8 cellular contexts compared by ENCODE assay signal in genomic region chr7:75639071-75639892, GRCh38.
DNase-seq lines count a peak whose midpoint lies in the region; ATAC-seq and TF ChIP-seq lines count a peak whose summit lies in the region.

No MANE protein-coding gene starts in this region.

- CTCF ChIA-PET in activated CD4-positive, alpha-beta T cell treated with anti-CD3 and anti-CD28 coated beads, Interleukin-2, amount 10 ng/mL, durations not matched to agents 7 days and 5 days (lab: Charles Lee) = no interaction called here

- peak overlapping the region; percentile 43 to 51 for H3K9ac ChIP-seq in duodenal mucosa (ENCODE audit: low read depth in 1 of 2, low read length in 2 of 2)

- H3K9me3 ChIP-seq in DOHH2 (ENCODE audit: control insufficient read depth, insufficient read depth, low read length) = peaks cover 18% of the 10 kb centered on the region
- H3K9me3 ChIP-seq in MG63 = no peaks in the 10 kb centered on the region
- peaks cover 0 to 3% of the 10 kb centered on the region in 2 donors for H3K9me3 ChIP-seq in duodenal mucosa (ENCODE audit: control insufficient read depth in 1 of 2, low read length in 2 of 2)

- POLR2A ChIA-PET in activated CD4-positive, alpha-beta T cell treated with anti-CD3 and anti-CD28 coated beads, Interleukin-2, amount 10 ng/mL, durations not matched to agents 7 days and 5 days (lab: Charles Lee) = no interaction called here

- peaks cover 27% of the 10 kb centered on the region for H3K27me3 ChIP-seq in DOHH2 (ENCODE audit: control insufficient read depth, low read length)
- H3K27me3 ChIP-seq in MG63 = no peaks in the 10 kb centered on the region
- H3K27me3 ChIP-seq in duodenal mucosa (ENCODE audit: control insufficient read depth in 1 of 2, insufficient read depth in 2 of 2, low read length in 2 of 2) = no peaks in the 10 kb centered on the region

- no peaks in the 10 kb centered on the region for H3K79me2 ChIP-seq in DOHH2 (ENCODE audit: control insufficient read depth, low read length)

- no peaks in the 10 kb centered on the region for H3K9me3 Mint-ChIP-seq in activated CD4-positive, alpha-beta T cell treated with anti-CD3 and anti-CD28 coated beads, Interleukin-2, amount 10 ng/mL, durations not matched to agents 7 days and 5 days
- no peaks in the 10 kb centered on the region for H3K9me3 Mint-ChIP-seq in stimulated activated effector memory CD8-positive, alpha-beta T cell treated with anti-CD3 and anti-CD28 coated beads, Interleukin-12 subunit alpha, Interleukin-12 subunit beta, amount 100 ng/mL, for 72 hours

- H3K27ac Mint-ChIP-seq in activated CD4-positive, alpha-beta T cell treated with anti-CD3 and anti-CD28 coated beads, Interleukin-2, amount 10 ng/mL, durations not matched to agents 7 days and 5 days = no peak overlapping the region
- peak overlapping the region; percentile 49 for H3K27ac Mint-ChIP-seq in stimulated activated effector memory CD8-positive, alpha-beta T cell treated with anti-CD3 and anti-CD28 coated beads, Interleukin-12 subunit alpha, Interleukin-12 subunit beta, amount 100 ng/mL, for 72 hours

- no peaks in the 10 kb centered on the region for H3K36me3 ChIP-seq in DOHH2 (ENCODE audit: control insufficient read depth, low read length)
- no peaks in the 10 kb centered on the region for H3K36me3 ChIP-seq in MG63
- no peaks in the 10 kb centered on the region for H3K36me3 ChIP-seq in duodenal mucosa (ENCODE audit: control insufficient read depth in 1 of 2, insufficient read depth in 2 of 2, low read length in 2 of 2)

- H3K27me3 Mint-ChIP-seq in activated CD4-positive, alpha-beta T cell treated with anti-CD3 and anti-CD28 coated beads, Interleukin-2, amount 10 ng/mL, durations not matched to agents 7 days and 5 days = peaks cover 22% of the 10 kb centered on the region

- H3K4me3 Mint-ChIP-seq in activated CD4-positive, alpha-beta T cell treated with anti-CD3 and anti-CD28 coated beads, Interleukin-2, amount 10 ng/mL, durations not matched to agents 7 days and 5 days = peak overlapping the region; percentile 76
- H3K4me3 Mint-ChIP-seq in stimulated activated effector memory CD8-positive, alpha-beta T cell treated with anti-CD3 and anti-CD28 coated beads, Interleukin-12 subunit alpha, Interleukin-12 subunit beta, amount 100 ng/mL, for 72 hours = peak overlapping the region; percentile 75

- H3F3A ChIP-seq in DOHH2 (ENCODE audit: control insufficient read depth, insufficient read depth) = no peaks in the 10 kb centered on the region

- peaks cover 10% of the 10 kb centered on the region for H3K4me1 Mint-ChIP-seq in activated CD4-positive, alpha-beta T cell treated with anti-CD3 and anti-CD28 coated beads, Interleukin-2, amount 10 ng/mL, durations not matched to agents 7 days and 5 days
- peaks cover 20% of the 10 kb centered on the region for H3K4me1 Mint-ChIP-seq in stimulated activated effector memory CD8-positive, alpha-beta T cell treated with anti-CD3 and anti-CD28 coated beads, Interleukin-12 subunit alpha, Interleukin-12 subunit beta, amount 100 ng/mL, for 72 hours

- ATAC-seq in stimulated activated effector memory CD8-positive, alpha-beta T cell treated with anti-CD3 and anti-CD28 coated beads, Interleukin-12 subunit alpha, Interleukin-12 subunit beta, amount 100 ng/mL, for 72 hours = peak; percentile 39
- no peak for ATAC-seq in HG03196 (IDR thresholded peaks at IDR 0.05; ENCODE audit: unreplicated experiment)

- H3K4me1 ChIP-seq in DOHH2 (ENCODE audit: control insufficient read depth, low read length) = peaks cover 12% of the 10 kb centered on the region
- peaks cover 4 to 18% of the 10 kb centered on the region in 2 donors for H3K4me1 ChIP-seq in duodenal mucosa (ENCODE audit: control insufficient read depth in 1 of 2, insufficient read depth in 2 of 2, low read length in 2 of 2)

- H3K4me3 ChIP-seq in DOHH2 (ENCODE audit: low read length) (peak overlapping the region; percentile 72), MG63 (peak overlapping the region; percentile 52), duodenal mucosa (ENCODE audit: low read depth in 1 of 2, low read length in 2 of 2) (peak overlapping the region; percentile 69 to 74)

- H3K36me3 Mint-ChIP-seq in activated CD4-positive, alpha-beta T cell treated with anti-CD3 and anti-CD28 coated beads, Interleukin-2, amount 10 ng/mL, durations not matched to agents 7 days and 5 days (ENCODE audit: low read depth) = peaks cover 1% of the 10 kb centered on the region
- H3K36me3 Mint-ChIP-seq in stimulated activated effector memory CD8-positive, alpha-beta T cell treated with anti-CD3 and anti-CD28 coated beads, Interleukin-12 subunit alpha, Interleukin-12 subunit beta, amount 100 ng/mL, for 72 hours = no peaks in the 10 kb centered on the region

- H3K27ac ChIP-seq in DOHH2 (ENCODE audit: low read depth, low read length) (no peak overlapping the region), duodenal mucosa (ENCODE audit: low read depth, low read length) (no peak overlapping the region)

- H3K9me2 ChIP-seq in DOHH2 (replicated peaks; ENCODE audit: control insufficient read depth, low read length) = no peaks in the 10 kb centered on the region

- TF ChIP-seq CTCF in DOHH2 (IDR thresholded peaks at IDR 0.05; ENCODE audit: low read depth, low read length, poor library complexity, severe bottlenecking) = no peak

- DNase-seq in MG63 (peak; percentile 42), lung microvascular endothelial cell (ENCODE audit: low read depth in 2 of 2) (peak; percentile 58 to 71), COLO829 (ENCODE audit: low spot score) (no peak)
- DNase-seq in activated CD4-positive, alpha-beta T cell treated with anti-CD3 and anti-CD28 coated beads, Interleukin-2, amount 10 ng/mL, durations not matched to agents 7 days and 5 days = peak; percentile 38
- DNase-seq in stimulated activated effector memory CD8-positive, alpha-beta T cell treated with anti-CD3 and anti-CD28 coated beads, Interleukin-12 subunit alpha, Interleukin-12 subunit beta, amount 100 ng/mL, for 72 hours (ENCODE audit: low spot score in 2 of 2) = peak; percentile 15 to 59

- peak overlapping the region; percentile 76 for H3K4me2 ChIP-seq in DOHH2 (ENCODE audit: low read length)

- H4K20me1 ChIP-seq in DOHH2 (ENCODE audit: control insufficient read depth, insufficient read depth, low read depth, low read length) = no peaks in the 10 kb centered on the region
